In genomic region chr3:48466386-48467109, GRCh38 we compare ENCODE assay signal across 8 cellular contexts. TPM values are rescaled to one million over a fixed set of nuclear protein-coding genes. Genes with fewer than 3 reads are reported as not detected.
DNase-seq lines count a peak whose midpoint lies in the region; ATAC-seq, FAIRE-seq and TF ChIP-seq lines count a peak whose summit lies in the region.

No MANE protein-coding gene starts in this region.

- H3K4me1 ChIP-seq in Loucy (ENCODE audit: insufficient read depth, low read length, poor library complexity, severe bottlenecking), result peaks cover 44% of the 10 kb centered on the region
- H3K4me1 ChIP-seq in astrocyte (ENCODE audit: insufficient read depth, low read length), result peaks cover 26% of the 10 kb centered on the region
- H3K4me1 ChIP-seq in keratinocyte (ENCODE audit: control insufficient read depth, extremely low read depth, insufficient read depth, low read length), result peaks cover 34% of the 10 kb centered on the region

- peak overlapping the region; percentile 87 for H3K4me3 ChIP-seq in Loucy (ENCODE audit: low read length, poor library complexity, severe bottlenecking)
- peak overlapping the region; percentile 61 for H3K4me3 ChIP-seq in astrocyte (ENCODE audit: insufficient read depth, low read depth, low read length)
- peak overlapping the region; percentile 35 to 64 (median 56) for H3K4me3 ChIP-seq in keratinocyte (ENCODE audit: control insufficient read depth in 2 of 3, extremely low read depth in 1 of 3, insufficient read depth in 2 of 3, low read depth in 1 of 3, low read length in 3 of 3)

- H3K9me1 ChIP-seq in keratinocyte (ENCODE audit: control insufficient read depth, extremely low read depth, insufficient read depth, low read length), result no peaks in the 10 kb centered on the region

- H3K9me2 ChIP-seq in Loucy (replicated peaks; ENCODE audit: low read depth, low read length), result no peaks in the 10 kb centered on the region

- peak; percentile 53 for ATAC-seq in stimulated activated memory B cell treated with anti-CD40 and anti-IgM and Interleukin-4, amounts not matched to agents 10 μg/mL and 1 μg/mL and 100 μg/mL, for 72 hours
- no peak for ATAC-seq in HG03442 (IDR thresholded peaks at IDR 0.05; ENCODE audit: unreplicated experiment)

- H3K79me2 ChIP-seq in Loucy (ENCODE audit: insufficient read depth, low read length) (peaks cover 55% of the 10 kb centered on the region), astrocyte (ENCODE audit: insufficient read depth, low read length) (peaks cover 53% of the 10 kb centered on the region), keratinocyte (ENCODE audit: control insufficient read depth, insufficient read depth, low read length) (peaks cover 44% of the 10 kb centered on the region)

- H4K20me1 ChIP-seq in Loucy (ENCODE audit: insufficient read depth, low read length, poor library complexity, severe bottlenecking) (peaks cover 16% of the 10 kb centered on the region), astrocyte (ENCODE audit: insufficient read depth, low read length) (peaks cover 14% of the 10 kb centered on the region), keratinocyte (ENCODE audit: control insufficient read depth, extremely low read depth, insufficient read depth, low read length) (no peaks in the 10 kb centered on the region)

- H3K9ac ChIP-seq in Loucy (ENCODE audit: low read depth, low read length, poor library complexity, severe bottlenecking), result peak overlapping the region; percentile 88
- H3K9ac ChIP-seq in astrocyte (ENCODE audit: low read length), result peak overlapping the region; percentile 97
- H3K9ac ChIP-seq in keratinocyte (ENCODE audit: control insufficient read depth, extremely low read depth, insufficient read depth, low read length), result peak overlapping the region; percentile 93

- TF ChIP-seq CTCF in Loucy (conservative IDR thresholded peaks at IDR 0.05; ENCODE audit: low read length) (no peak), astrocyte (IDR thresholded peaks at IDR 0.05; ENCODE audit: insufficient read depth, low read depth, low read length) (no peak), keratinocyte (optimal IDR thresholded peaks at IDR 0.05 in 1 of 3, IDR thresholded peaks at IDR 0.05 in 1 of 3, conservative IDR thresholded peaks at IDR 0.05 in 1 of 3; ENCODE audit: extremely low read depth in 1 of 3, insufficient read depth in 2 of 3, low read length in 3 of 3) (no peak)

- dilution Hi-C loops in keratinocyte (cut with MboI; ENCODE audit: extremely low pct_ligation_motif_present, low sequenced_read_pairs), result no loop called here

- peak overlapping the region; percentile 83 for H3K27ac Mint-ChIP-seq in astrocyte (ENCODE audit: unreplicated experiment)
- peak overlapping the region; percentile 95 for H3K27ac Mint-ChIP-seq in stimulated activated memory B cell treated with anti-CD40 and anti-IgM and Interleukin-4, amounts not matched to agents 10 μg/mL and 1 μg/mL and 100 μg/mL, for 72 hours

- H3K27me3 Mint-ChIP-seq in astrocyte (ENCODE audit: low read depth, unreplicated experiment), result no peaks in the 10 kb centered on the region
- no peaks in the 10 kb centered on the region for H3K27me3 Mint-ChIP-seq in stimulated activated memory B cell treated with anti-CD40 and anti-IgM and Interleukin-4, amounts not matched to agents 10 μg/mL and 1 μg/mL and 100 μg/mL, for 72 hours

- no peaks in the 10 kb centered on the region for H3K9me3 Mint-ChIP-seq in astrocyte (ENCODE audit: unreplicated experiment)
- no peaks in the 10 kb centered on the region for H3K9me3 Mint-ChIP-seq in stimulated activated memory B cell treated with anti-CD40 and anti-IgM and Interleukin-4, amounts not matched to agents 10 μg/mL and 1 μg/mL and 100 μg/mL, for 72 hours

- peak; percentile 45 for DNase-seq in activated T-cell treated with anti-CD3 and anti-CD28 coated beads, Interleukin-2, amount 50 U/mL, for 1 hour
- no peak for DNase-seq in activated T-cell treated with anti-CD3 and anti-CD28 coated beads for 4 hours
- no peak for DNase-seq in astrocyte (ENCODE audit: low read depth)
- no peak for DNase-seq in keratinocyte (ENCODE audit: low read depth, low spot score)
- DNase-seq in OCI-M2 (lab: John Stamatoyannopoulos, UW; ENCODE audit: unreplicated experiment), result no peak

- peaks cover 14% of the 10 kb centered on the region for H3K36me3 Mint-ChIP-seq in astrocyte (ENCODE audit: low read depth, unreplicated experiment)
- H3K36me3 Mint-ChIP-seq in stimulated activated memory B cell treated with anti-CD40 and anti-IgM and Interleukin-4, amounts not matched to agents 10 μg/mL and 1 μg/mL and 100 μg/mL, for 72 hours, result peaks cover 29% of the 10 kb centered on the region

- H3K27me3 ChIP-seq in Loucy (ENCODE audit: insufficient read depth, low read length, poor library complexity, severe bottlenecking) (no peaks in the 10 kb centered on the region), astrocyte (ENCODE audit: insufficient read depth, low read length) (no peaks in the 10 kb centered on the region), keratinocyte (ENCODE audit: control insufficient read depth, extremely low read depth, insufficient read depth, low read length) (no peaks in the 10 kb centered on the region)

- H3K9me3 ChIP-seq in Loucy (ENCODE audit: insufficient read depth, low read depth, low read length) (no peaks in the 10 kb centered on the region), astrocyte (ENCODE audit: insufficient read depth, low read depth, low read length) (no peaks in the 10 kb centered on the region), keratinocyte (ENCODE audit: control insufficient read depth, low read depth, low read length) (no peaks in the 10 kb centered on the region)

- peaks cover 14% of the 10 kb centered on the region for H3K4me1 Mint-ChIP-seq in astrocyte (ENCODE audit: low read depth, unreplicated experiment)
- H3K4me1 Mint-ChIP-seq in stimulated activated memory B cell treated with anti-CD40 and anti-IgM and Interleukin-4, amounts not matched to agents 10 μg/mL and 1 μg/mL and 100 μg/mL, for 72 hours, result peaks cover 52% of the 10 kb centered on the region

- FAIRE-seq in astrocyte (lab: Jason Lieb, UNC) (no peak), keratinocyte (lab: Jason Lieb, UNC) (no peak)

- no peaks in the 10 kb centered on the region for H3F3A ChIP-seq in Loucy (ENCODE audit: low read depth)

- no peak overlapping the region for H3K4me3 Mint-ChIP-seq in astrocyte (ENCODE audit: unreplicated experiment)
- peak overlapping the region; percentile 87 for H3K4me3 Mint-ChIP-seq in stimulated activated memory B cell treated with anti-CD40 and anti-IgM and Interleukin-4, amounts not matched to agents 10 μg/mL and 1 μg/mL and 100 μg/mL, for 72 hours

- H3K27ac ChIP-seq in astrocyte (ENCODE audit: low read depth, low read length), result peak overlapping the region; percentile 100
- H3K27ac ChIP-seq in keratinocyte (ENCODE audit: control insufficient read depth, insufficient read depth, low read length), result peak overlapping the region; percentile 98

- peak overlapping the region; percentile 75 for H2AFZ ChIP-seq in Loucy (ENCODE audit: low read length)
- peak overlapping the region; percentile 34 for H2AFZ ChIP-seq in astrocyte (ENCODE audit: low read depth, low read length)
- peak overlapping the region; percentile 38 for H2AFZ ChIP-seq in keratinocyte (ENCODE audit: control insufficient read depth, low read length)

- H3K36me3 ChIP-seq in Loucy (ENCODE audit: insufficient read depth, low read length), result peaks cover 9% of the 10 kb centered on the region; the same call in 1 of the 2 replicates
- peaks cover 9% of the 10 kb centered on the region for H3K36me3 ChIP-seq in astrocyte (ENCODE audit: insufficient read depth, low read length)
- H3K36me3 ChIP-seq in keratinocyte (ENCODE audit: control insufficient read depth in 2 of 2, extremely low read depth in 1 of 2, insufficient read depth in 2 of 2, low read length in 2 of 2), result peaks cover 8 to 27% of the 10 kb centered on the region in 2 experiments

- peak overlapping the region; percentile 92 for H3K4me2 ChIP-seq in Loucy (ENCODE audit: low read depth, low read length, poor library complexity, severe bottlenecking)
- H3K4me2 ChIP-seq in astrocyte (ENCODE audit: low read length), result peak overlapping the region; percentile 87
- H3K4me2 ChIP-seq in keratinocyte (ENCODE audit: control insufficient read depth, extremely low read depth, insufficient read depth, low read depth, low read length), result peak overlapping the region; percentile 63

RNA-seq across cellular contexts. Expression of gene ATRIP, which starts 20.0 kb away (rescaled TPM):
- total RNA-seq in astrocyte, result 6.2 and 6.6 TPM in 2 replicates
- polyA plus RNA-seq in keratinocyte, result 8.6 to 9.7 TPM (median 9.1 TPM) in 3 replicates
- polyA plus RNA-seq in keratinocyte (2011; ENCODE audit: low read depth), result 2.1 TPM
- 7.6 and 9.1 TPM in 2 replicates for polyA plus RNA-seq in keratinocyte (2011; cell fraction: cytosol; rRNA removed)
- polyA plus RNA-seq in keratinocyte (2011; cell fraction: nucleus; rRNA removed), result 13.1 and 13.9 TPM in 2 replicates
- 5.1 and 8.2 TPM in 2 replicates for polyA plus RNA-seq in keratinocyte (2012; ENCODE audit: low replicate concordance)
- polyA minus RNA-seq in keratinocyte, result 10.4 to 15.1 TPM (median 15.0 TPM) in 3 replicates
- 7.1 TPM for polyA minus RNA-seq in keratinocyte (2011; cell fraction: cytosol; rRNA and poly(A)+ RNA removed)
- 6.3 and 11.2 TPM in 2 replicates for polyA minus RNA-seq in keratinocyte (2011; cell fraction: nucleus; rRNA and poly(A)+ RNA removed)

RNA-seq across cellular contexts. Expression of gene TMA7, which starts 26.5 kb away (rescaled TPM):
- total RNA-seq in astrocyte, result 252 and 272 TPM in 2 replicates
- 190 to 418 TPM (median 306 TPM) in 3 replicates for polyA plus RNA-seq in keratinocyte
- polyA plus RNA-seq in keratinocyte (2011; ENCODE audit: low read depth), result 59.2 TPM
- polyA plus RNA-seq in keratinocyte (2011; cell fraction: cytosol; rRNA removed), result 291 and 312 TPM in 2 replicates
- polyA plus RNA-seq in keratinocyte (2011; cell fraction: nucleus; rRNA removed), result 60.6 and 110 TPM in 2 replicates
- 311 and 566 TPM in 2 replicates for polyA plus RNA-seq in keratinocyte (2012; ENCODE audit: low replicate concordance)
- polyA minus RNA-seq in keratinocyte, result 2.3 to 21.0 TPM (median 11.6 TPM) in 3 replicates
- 84.6 TPM for polyA minus RNA-seq in keratinocyte (2011; cell fraction: cytosol; rRNA and poly(A)+ RNA removed)
- polyA minus RNA-seq in keratinocyte (2011; cell fraction: nucleus; rRNA and poly(A)+ RNA removed), result 6.3 and 9.9 TPM in 2 replicates

RNA-seq across cellular contexts. Expression of gene CCDC51, which starts 26.6 kb away (rescaled TPM):
- 16.4 and 16.5 TPM in 2 replicates for total RNA-seq in astrocyte
- 27.9 to 28.8 TPM (median 28.4 TPM) in 3 replicates for polyA plus RNA-seq in keratinocyte
- polyA plus RNA-seq in keratinocyte (2011; ENCODE audit: low read depth), result 13.6 TPM
- 18.9 and 21.4 TPM in 2 replicates for polyA plus RNA-seq in keratinocyte (2011; cell fraction: cytosol; rRNA removed)
- polyA plus RNA-seq in keratinocyte (2011; cell fraction: nucleus; rRNA removed), result 20.3 and 22.1 TPM in 2 replicates
- polyA plus RNA-seq in keratinocyte (2012; ENCODE audit: low replicate concordance), result 14.3 and 21.5 TPM in 2 replicates
- polyA minus RNA-seq in keratinocyte, result 14.3 to 24.7 TPM (median 19.8 TPM) in 3 replicates
- polyA minus RNA-seq in keratinocyte (2011; cell fraction: cytosol; rRNA and poly(A)+ RNA removed), result 15.3 TPM
- 5.0 and 8.2 TPM in 2 replicates for polyA minus RNA-seq in keratinocyte (2011; cell fraction: nucleus; rRNA and poly(A)+ RNA removed)

RNA-seq across cellular contexts. Expression of gene PLXNB1, which starts 36.7 kb away (rescaled TPM):
- total RNA-seq in astrocyte, result 42.0 and 59.2 TPM in 2 replicates
- polyA plus RNA-seq in keratinocyte, result 67.5 to 124 TPM (median 83.0 TPM) in 3 replicates
- polyA plus RNA-seq in keratinocyte (2011; ENCODE audit: low read depth), result 78.3 TPM
- polyA plus RNA-seq in keratinocyte (2011; cell fraction: cytosol; rRNA removed), result 15.3 and 27.8 TPM in 2 replicates
- polyA plus RNA-seq in keratinocyte (2011; cell fraction: nucleus; rRNA removed), result 412 and 505 TPM in 2 replicates
- polyA plus RNA-seq in keratinocyte (2012; ENCODE audit: low replicate concordance), result 67.7 and 78.5 TPM in 2 replicates
- 149 to 232 TPM (median 170 TPM) in 3 replicates for polyA minus RNA-seq in keratinocyte
- 90.0 TPM for polyA minus RNA-seq in keratinocyte (2011; cell fraction: cytosol; rRNA and poly(A)+ RNA removed)
- polyA minus RNA-seq in keratinocyte (2011; cell fraction: nucleus; rRNA and poly(A)+ RNA removed), result 318 and 338 TPM in 2 replicates

RNA-seq across cellular contexts. Expression of gene SHISA5, which starts 37.4 kb away (rescaled TPM):
- total RNA-seq in astrocyte, result 333 and 346 TPM in 2 replicates
- 94.4 to 159 TPM (median 95.5 TPM) in 3 replicates for polyA plus RNA-seq in keratinocyte
- 15.8 TPM for polyA plus RNA-seq in keratinocyte (2011; ENCODE audit: low read depth)
- 123 and 181 TPM in 2 replicates for polyA plus RNA-seq in keratinocyte (2011; cell fraction: cytosol; rRNA removed)
- polyA plus RNA-seq in keratinocyte (2011; cell fraction: nucleus; rRNA removed), result 73.3 and 94.4 TPM in 2 replicates
- 62.3 and 188 TPM in 2 replicates for polyA plus RNA-seq in keratinocyte (2012; ENCODE audit: low replicate concordance)
- polyA minus RNA-seq in keratinocyte, result 120 to 289 TPM (median 147 TPM) in 3 replicates
- polyA minus RNA-seq in keratinocyte (2011; cell fraction: cytosol; rRNA and poly(A)+ RNA removed), result 189 TPM
- polyA minus RNA-seq in keratinocyte (2011; cell fraction: nucleus; rRNA and poly(A)+ RNA removed), result 35.5 and 38.2 TPM in 2 replicates
